In genomic region chr2:72969706-72970105, GRCh38 we compare ENCODE assay signal across 31 cellular contexts. TPM values are rescaled to one million over a fixed set of nuclear protein-coding genes. Genes with fewer than 3 reads are reported as not detected.
"Had no signal": no experiment of that assay in that cellular context is flagged by ENCODE, and none has a peak within 500 bp of the region (broad histone marks: within the 10 kb centered on the region; RNA-seq: fewer than 3 reads in every experiment).

No MANE protein-coding gene starts in this region.

- ATAC-seq: left colon; left lung; lower lobe of right lung; natural killer cell; pancreas; right cardiac atrium; sciatic nerve; stimulated activated effector memory CD8-positive, alpha-beta T cell treated with anti-CD3 and anti-CD28 coated beads, Interleukin-12 subunit alpha, Interleukin-12 subunit beta, amount 100 ng/mL, for 72 hours had no signal

- H3K79me2 ChIP-seq: hepatocyte had no signal

- H3K4me3 ChIP-seq: hepatocyte, left lung, lower lobe of right lung, neural progenitor cell, pancreas, prostate gland, spleen, suprapubic skin, thoracic aorta, tibial artery, upper lobe of left lung, vagina had no signal

- H3K9ac ChIP-seq: neural progenitor cell had no signal

- H3K27me3 ChIP-seq: hepatocyte, left lung, neural progenitor cell, pancreas, spleen, suprapubic skin, tibial artery, upper lobe of left lung, vagina had no signal

- H3K4me1 ChIP-seq: left lung, lower lobe of right lung, pancreas, prostate gland, spleen, suprapubic skin, tibial artery, upper lobe of left lung, vagina had no signal

- H3K4me2 ChIP-seq: hepatocyte, neural progenitor cell had no signal

- DNase-seq: islet precursor cell; kidney glomerular epithelial cell; left colon; lower lobe of right lung; mammary epithelial cell; mesenchymal stem cell; naive B cell; natural killer cell; nephron progenitor cell; retina; right cardiac atrium; small intestine; spleen; stimulated activated CD4-positive, alpha-beta T cell treated with anti-CD3 and anti-CD28 coated beads, Interleukin-4, amount 100 ng/mL, for 24 hours; stimulated activated naive CD4-positive, alpha-beta T cell; tibial artery; upper lobe of left lung had no signal

- H3K36me3 ChIP-seq: lower lobe of right lung, neural progenitor cell, pancreas, prostate gland, thoracic aorta, vagina had no signal

- H3K27ac ChIP-seq: hepatocyte, left lung, lower lobe of right lung, neural progenitor cell, pancreas, prostate gland, spleen, suprapubic skin, thoracic aorta, tibial artery, upper lobe of left lung, vagina had no signal

- H2AFZ ChIP-seq: hepatocyte, neural progenitor cell had no signal

- FAIRE-seq: pancreas, small intestine had no signal

- H3K9me3 ChIP-seq: left lung, lower lobe of right lung, pancreas, prostate gland, spleen, suprapubic skin, thoracic aorta, tibial artery, upper lobe of left lung, vagina had no signal

RNA-seq across cellular contexts. Expression of gene EMX1, which starts 52.4 kb away (rescaled TPM):
- total RNA-seq: left lung, lower lobe of right lung, mammary epithelial cell, mesothelial cell of epicardium, mononuclear cell, natural killer cell, right cardiac atrium, sciatic nerve, spleen, subcutaneous adipose tissue, suprapubic skin, thoracic aorta, upper lobe of left lung, urinary bladder, vagina had no signal
- polyA plus RNA-seq: mammary epithelial cell, spleen, urinary bladder had no signal
